7 cellular contexts compared by ENCODE assay signal in genomic region chr16:66043326-66043725, GRCh38.
"Had no signal": no experiment of that assay in that cellular context is flagged by ENCODE, and none has a peak within 500 bp of the region (broad histone marks: within the 10 kb centered on the region; RNA-seq: fewer than 3 reads in every experiment).

No MANE protein-coding gene starts in this region.

- DNase-seq: GM23248, GOT3, H7, HFFc6, IMR-90 had no signal

- H3K4me1 ChIP-seq: HAP-1 had no signal

- H3K27ac ChIP-seq: GM23248 had no signal

- H3K36me3 ChIP-seq: HAP-1 had no signal

- H3K9ac ChIP-seq: GM23248 had no signal

- H3K4me3 ChIP-seq: GM23248, HAP-1 had no signal

- ATAC-seq: HCT116 had no signal

- H3K9me3 ChIP-seq: HAP-1 had no signal

- H3K27ac Mint-ChIP-seq: HFFc6 had no signal

- H2AFZ ChIP-seq: GM23248 had no signal

- H3K4me3 Mint-ChIP-seq: HFFc6 had no signal

- H3K9me3 Mint-ChIP-seq: HFFc6 had no signal
